In genomic region chr9:93203713-93204469, GRCh38 we compare ENCODE assay signal across 18 cellular contexts. TPM values are rescaled to one million over a fixed set of nuclear protein-coding genes. Genes with fewer than 3 reads are reported as not detected.
DNase-seq lines count a peak whose midpoint lies in the region; TF ChIP-seq lines count a peak whose summit lies in the region.
"Had no signal": no experiment of that assay in that cellular context is flagged by ENCODE, and none has a peak within 500 bp of the region (broad histone marks: within the 10 kb centered on the region; RNA-seq: fewer than 3 reads in every experiment).

No MANE protein-coding gene starts in this region.

- H3K9me3 ChIP-seq in breast epithelium: no peaks in the 10 kb centered on the region

- TF ChIP-seq CTCF in MCF 10A (IDR thresholded peaks at IDR 0.05; ENCODE audit: unreplicated experiment): no peak
- TF ChIP-seq CTCF in breast epithelium (IDR thresholded peaks at IDR 0.05): no peak
- TF ChIP-seq CTCF in endothelial cell (IDR thresholded peaks at IDR 0.05; ENCODE audit: unreplicated experiment): no peak
- TF ChIP-seq CTCF in nephron progenitor cell (IDR thresholded peaks at IDR 0.05): no peak
- TF ChIP-seq CTCF in type B pancreatic cell (conservative IDR thresholded peaks at IDR 0.05): no peak

- POLR2A ChIA-PET in MCF 10A (lab: Yijun Ruan, JAX): no interaction called here

- DNase-seq in MCF 10A (ENCODE audit: unreplicated experiment): no peak
- DNase-seq in breast epithelium (ENCODE audit: low spot score in 2 of 2): no peak
- DNase-seq in endothelial cell (ENCODE audit: low spot score): no peak
- no peak for DNase-seq in nephron progenitor cell
- DNase-seq in type B pancreatic cell (ENCODE audit: extremely low spot score, unreplicated experiment): no peak
- no peak for DNase-seq in NCI-H82 treated with DMSO at 0.1 percent for 48 hours (lab: John Stamatoyannopoulos, UW; ENCODE audit: unreplicated experiment)
- no peak for DNase-seq in activated CD8-positive, alpha-beta memory T cell treated with anti-CD3 and anti-CD28 coated beads for 24 hours
- no peak for DNase-seq in NCI-H1694 (lab: John Stamatoyannopoulos, UW)
- DNase-seq: ACHN; activated T-cell treated with anti-CD3 and anti-CD28 coated beads, Interleukin-2, amount 50 U/mL, for 4 hours; NCI-H2081 treated with DMSO at 0.1 percent for 48 hours; NCI-H526 treated with DMSO at 0.1 percent for 48 hours; PC-3 had no signal

- H3K4me3 Mint-ChIP-seq in MCF 10A (ENCODE audit: unreplicated experiment) (no peak overlapping the region), endothelial cell (ENCODE audit: unreplicated experiment) (peak overlapping the region; percentile 47), nephron progenitor cell (peak overlapping the region; percentile 44), type B pancreatic cell (peak overlapping the region; percentile 39)
- H3K4me3 Mint-ChIP-seq: activated T-cell treated with anti-CD3 and anti-CD28 coated beads, Interleukin-2, amount 50 U/mL, for 4 hours; CD8-positive, alpha-beta memory T cell; naive thymus-derived CD8-positive, alpha-beta T cell; stimulated activated memory B cell treated with anti-CD40 and anti-IgM and Interleukin-4, amounts not matched to agents 10 μg/mL and 1 μg/mL and 100 μg/mL, for 72 hours had no signal

- intact Hi-C loops in MCF 10A (cut with micrococcal nuclease) (no loop called here), breast epithelium (cut with DNase I; ENCODE audit: low total_unique reads) (no loop called here)

- no peak overlapping the region for H3K27ac ChIP-seq in breast epithelium

- peaks cover 0 to 20% of the 10 kb centered on the region in 2 donors for H3K4me1 ChIP-seq in breast epithelium

- no peaks in the 10 kb centered on the region for H3K4me1 Mint-ChIP-seq in MCF 10A (ENCODE audit: insufficient read depth, unreplicated experiment)
- H3K4me1 Mint-ChIP-seq in endothelial cell (ENCODE audit: unreplicated experiment): no peaks in the 10 kb centered on the region
- H3K4me1 Mint-ChIP-seq in nephron progenitor cell: peaks cover 86% of the 10 kb centered on the region
- H3K4me1 Mint-ChIP-seq in type B pancreatic cell (ENCODE audit: unreplicated experiment): peaks cover 76% of the 10 kb centered on the region
- H3K4me1 Mint-ChIP-seq: stimulated activated memory B cell treated with anti-CD40 and anti-IgM and Interleukin-4, amounts not matched to agents 10 μg/mL and 1 μg/mL and 100 μg/mL, for 72 hours had no signal

- H3K27me3 ChIP-seq in breast epithelium: no peaks in the 10 kb centered on the region

- H3K36me3 ChIP-seq in breast epithelium: no peaks in the 10 kb centered on the region

- H3K27ac Mint-ChIP-seq in MCF 10A (ENCODE audit: low read depth, unreplicated experiment): peak overlapping the region; percentile 24
- no peak overlapping the region for H3K27ac Mint-ChIP-seq in endothelial cell (ENCODE audit: unreplicated experiment)
- H3K27ac Mint-ChIP-seq in nephron progenitor cell: peak overlapping the region; percentile 81
- H3K27ac Mint-ChIP-seq in type B pancreatic cell: no peak overlapping the region
- H3K27ac Mint-ChIP-seq: stimulated activated memory B cell treated with anti-CD40 and anti-IgM and Interleukin-4, amounts not matched to agents 10 μg/mL and 1 μg/mL and 100 μg/mL, for 72 hours had no signal

- H3K36me3 Mint-ChIP-seq in MCF 10A (ENCODE audit: insufficient read depth, unreplicated experiment): no peaks in the 10 kb centered on the region
- H3K36me3 Mint-ChIP-seq in endothelial cell (ENCODE audit: low read depth, unreplicated experiment): no peaks in the 10 kb centered on the region
- H3K36me3 Mint-ChIP-seq in nephron progenitor cell (ENCODE audit: low read depth): no peaks in the 10 kb centered on the region
- no peaks in the 10 kb centered on the region for H3K36me3 Mint-ChIP-seq in type B pancreatic cell
- H3K36me3 Mint-ChIP-seq: CD8-positive, alpha-beta memory T cell; IgD-negative memory B cell; naive thymus-derived CD8-positive, alpha-beta T cell; stimulated activated memory B cell treated with anti-CD40 and anti-IgM and Interleukin-4, amounts not matched to agents 10 μg/mL and 1 μg/mL and 100 μg/mL, for 72 hours had no signal

- no peak for TF ChIP-seq POLR2A in breast epithelium (IDR thresholded peaks at IDR 0.05)

- H3K9me3 Mint-ChIP-seq in MCF 10A (ENCODE audit: unreplicated experiment): peaks cover 5% of the 10 kb centered on the region
- H3K9me3 Mint-ChIP-seq in endothelial cell (ENCODE audit: unreplicated experiment): no peaks in the 10 kb centered on the region
- no peaks in the 10 kb centered on the region for H3K9me3 Mint-ChIP-seq in nephron progenitor cell
- H3K9me3 Mint-ChIP-seq in type B pancreatic cell: no peaks in the 10 kb centered on the region
- H3K9me3 Mint-ChIP-seq: activated T-cell treated with anti-CD3 and anti-CD28 coated beads, Interleukin-2, amount 50 U/mL, for 4 hours; CD8-positive, alpha-beta memory T cell; IgD-negative memory B cell; naive thymus-derived CD8-positive, alpha-beta T cell had no signal

- CTCF ChIA-PET in MCF 10A (lab: Yijun Ruan, JAX): interaction anchor here (0.7 kb wide), 1 partner anchor 91 kb away, joined by 3 read pairs; no protein-coding TSS in a partner anchor

- H3K4me3 ChIP-seq in breast epithelium: no peak overlapping the region
- H3K4me3 ChIP-seq: lung had no signal

- no TSS peak for BruUV-seq in MCF 10A (replicated peaks; lab: Mats Ljungman, UMichigan)

- H3K27me3 Mint-ChIP-seq in MCF 10A (ENCODE audit: insufficient read depth, unreplicated experiment): peaks cover 15% of the 10 kb centered on the region
- H3K27me3 Mint-ChIP-seq in endothelial cell (ENCODE audit: unreplicated experiment): peaks cover 13% of the 10 kb centered on the region
- peaks cover 4% of the 10 kb centered on the region for H3K27me3 Mint-ChIP-seq in nephron progenitor cell (ENCODE audit: low read depth, poor library complexity)
- no peaks in the 10 kb centered on the region for H3K27me3 Mint-ChIP-seq in type B pancreatic cell

RNA-seq across cellular contexts. Expression of gene WNK2, which starts 20.0 kb away (rescaled TPM):
- total RNA-seq in MCF 10A (2022): 0.07 and 0.29 TPM in 2 replicates
- total RNA-seq in breast epithelium: 10 to 100 TPM in 1 of 3 donors, 1 to 10 TPM in 1, not detected in 1; 9.1 to 28.5 TPM
- total RNA-seq in endothelial cell (ENCODE audit: unreplicated experiment): 0.82 TPM
- 47.2 and 75.5 TPM in 2 replicates for total RNA-seq in type B pancreatic cell (ENCODE audit: low replicate concordance)

Comparison
In these comparisons a context has a peak if more than half of its experiments do, and no peak if none do; other contexts are left out.
1. H3K27ac Mint-ChIP-seq: peak in MCF 10A (single experiment) and nephron progenitor cell (single experiment); none in endothelial cell (single experiment) and type B pancreatic cell (single experiment).